ENCODE assay signal across 15 cellular contexts in the genomic region with DNA sequence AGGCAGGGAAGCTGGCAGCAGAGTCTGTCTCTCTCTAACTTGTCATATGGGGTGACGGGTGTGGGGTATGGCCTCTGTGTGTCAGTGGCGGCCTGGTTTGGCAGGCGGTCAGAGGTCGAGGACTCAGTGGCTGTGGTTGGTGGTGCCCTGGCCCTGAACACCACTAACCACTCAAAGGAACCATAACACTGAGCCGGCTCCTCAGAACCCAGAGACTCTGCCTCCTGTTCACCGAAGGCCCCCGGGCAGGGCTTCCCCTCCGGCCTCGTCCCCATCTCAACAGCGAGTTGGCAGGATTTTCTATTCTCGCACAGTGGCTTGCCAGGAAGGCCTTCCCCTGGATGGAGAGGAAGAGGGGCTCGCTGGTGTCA. TPM values are rescaled to one million over a fixed set of nuclear protein-coding genes. Genes with fewer than 3 reads are reported as not detected.
A peak's percentile ranks its signal among the peaks of the same experiment; 100 is the strongest.
DNase-seq lines count a peak whose midpoint lies in the region; ATAC-seq and TF ChIP-seq lines count a peak whose summit lies in the region.
"Had no signal": no experiment of that assay in that cellular context is flagged by ENCODE, and none has a peak within 500 bp of the region (broad histone marks: within the 10 kb centered on the region; RNA-seq: fewer than 3 reads in every experiment).

No MANE protein-coding gene starts in this region.

- H4K20me1 ChIP-seq in smooth muscle cell (ENCODE audit: low read depth) = no peaks in the 10 kb centered on the region

- no peaks in the 10 kb centered on the region for H3K36me3 ChIP-seq in duodenal mucosa (ENCODE audit: control insufficient read depth in 1 of 2, insufficient read depth in 2 of 2, low read length in 2 of 2)
- H3K36me3 ChIP-seq in smooth muscle cell (ENCODE audit: low read depth) = no peaks in the 10 kb centered on the region

- 90% methylated on average over 12 of the region's 12 CpGs for WGBS in smooth muscle cell (ENCODE audit: low lambda C conversion rate)

- H3K27ac ChIP-seq in duodenal mucosa (ENCODE audit: low read depth, low read length) (peak overlapping the region; percentile 50), smooth muscle cell (ENCODE audit: low read depth) (no peak overlapping the region)

- peaks cover 26 to 44% of the 10 kb centered on the region in 2 donors for H3K4me1 ChIP-seq in duodenal mucosa (ENCODE audit: control insufficient read depth in 1 of 2, insufficient read depth in 2 of 2, low read length in 2 of 2)
- no peaks in the 10 kb centered on the region for H3K4me1 ChIP-seq in smooth muscle cell (ENCODE audit: low read depth)

- H3K4me3 ChIP-seq in NB4 (ENCODE audit: low read depth, low read length) (peak overlapping the region; percentile 75), duodenal mucosa (ENCODE audit: low read depth in 1 of 2, low read length in 2 of 2) (peak overlapping the region; percentile 33 to 52), smooth muscle cell (no peak overlapping the region)

- H3K27me3 Mint-ChIP-seq in T-helper 1 cell treated with Interleukin-12 subunit alpha and Interleukin-12 subunit beta and Interleukin-4 antibody, amounts not matched to agents 30 μg/mL and 1 μg/mL, for 36 hours (ENCODE audit: low read depth) = no peaks in the 10 kb centered on the region
- no peaks in the 10 kb centered on the region for H3K27me3 Mint-ChIP-seq in MCF 10A (ENCODE audit: insufficient read depth, unreplicated experiment)

- no peaks in the 10 kb centered on the region for H3K27me3 ChIP-seq in duodenal mucosa (ENCODE audit: control insufficient read depth in 1 of 2, insufficient read depth in 2 of 2, low read length in 2 of 2)
- no peaks in the 10 kb centered on the region for H3K27me3 ChIP-seq in smooth muscle cell (ENCODE audit: low read depth)

- BruUV-seq in MCF 10A (replicated peaks; lab: Mats Ljungman, UMichigan) = no TSS peak

- H3F3A ChIP-seq in smooth muscle cell (ENCODE audit: low read depth) = no peaks in the 10 kb centered on the region

- H3K9me3 ChIP-seq in duodenal mucosa (ENCODE audit: control insufficient read depth in 1 of 2, low read length in 2 of 2) (no peaks in the 10 kb centered on the region), smooth muscle cell (replicated peaks; ENCODE audit: low read depth) (no peaks in the 10 kb centered on the region)

- no peak for ATAC-seq in HG03342 (IDR thresholded peaks at IDR 0.05; ENCODE audit: unreplicated experiment)

- peaks cover 19% of the 10 kb centered on the region for H3K4me1 Mint-ChIP-seq in T-helper 1 cell treated with Interleukin-12 subunit alpha and Interleukin-12 subunit beta and Interleukin-4 antibody, amounts not matched to agents 30 μg/mL and 1 μg/mL, for 36 hours (ENCODE audit: low read depth)
- H3K4me1 Mint-ChIP-seq in MCF 10A (ENCODE audit: insufficient read depth, unreplicated experiment) = no peaks in the 10 kb centered on the region

- CTCF ChIA-PET in MCF 10A (lab: Yijun Ruan, JAX) = interaction anchor here (0.6 to 1.3 kb wide), 3 partner anchors 21 to 70 kb away, joined by 3 to 4 read pairs (median 3); a partner anchor contains a TSS

- no peaks in the 10 kb centered on the region for H3K79me2 ChIP-seq in smooth muscle cell (ENCODE audit: low read depth)

- peak overlapping the region; percentile 40 for H3K4me2 ChIP-seq in smooth muscle cell

- intact Hi-C loops in MCF 10A (cut with micrococcal nuclease) = no loop called here

- TF ChIP-seq CTCF in NB4 (IDR thresholded peaks at IDR 0.05; ENCODE audit: low read depth, low read length) = no peak
- no peak for TF ChIP-seq CTCF in smooth muscle cell (IDR thresholded peaks at IDR 0.05; ENCODE audit: borderline replicate concordance, insufficient read depth, poor library complexity, severe bottlenecking)
- no peak for TF ChIP-seq CTCF in MCF 10A (IDR thresholded peaks at IDR 0.05; ENCODE audit: unreplicated experiment)

- H3K27ac Mint-ChIP-seq in T-helper 1 cell treated with Interleukin-12 subunit alpha and Interleukin-12 subunit beta and Interleukin-4 antibody, amounts not matched to agents 30 μg/mL and 1 μg/mL, for 36 hours = peak overlapping the region; percentile 31
- H3K27ac Mint-ChIP-seq in MCF 10A (ENCODE audit: low read depth, unreplicated experiment) = no peak overlapping the region
- H3K27ac Mint-ChIP-seq: nephron progenitor cell had no signal

- no peaks in the 10 kb centered on the region for H3K36me3 Mint-ChIP-seq in T-helper 1 cell treated with Interleukin-12 subunit alpha and Interleukin-12 subunit beta and Interleukin-4 antibody, amounts not matched to agents 30 μg/mL and 1 μg/mL, for 36 hours (ENCODE audit: low read depth)
- H3K36me3 Mint-ChIP-seq in MCF 10A (ENCODE audit: insufficient read depth, unreplicated experiment) = no peaks in the 10 kb centered on the region

- no peak overlapping the region for H3K4me3 Mint-ChIP-seq in T-helper 1 cell treated with Interleukin-12 subunit alpha and Interleukin-12 subunit beta and Interleukin-4 antibody, amounts not matched to agents 30 μg/mL and 1 μg/mL, for 36 hours
- no peak overlapping the region for H3K4me3 Mint-ChIP-seq in MCF 10A (ENCODE audit: unreplicated experiment)
- H3K4me3 Mint-ChIP-seq: nephron progenitor cell had no signal

- DNase-seq in T-helper 1 cell = no peak
- peak; percentile 45 for DNase-seq in NB4 (ENCODE audit: low read depth)
- DNase-seq in smooth muscle cell (lab: John Stamatoyannopoulos, UW; ENCODE audit: unreplicated experiment) = no peak
- DNase-seq in NCI-H2171 (lab: John Stamatoyannopoulos, UW) = no peak
- DNase-seq in MCF 10A (ENCODE audit: unreplicated experiment) = no peak
- DNase-seq: 8988T; DMS79 treated with DMSO at 0.1 percent for 48 hours; NCI-H146; nephron progenitor cell; stimulated activated CD4-positive, alpha-beta T cell treated with anti-CD3 and anti-CD28 coated beads, Interleukin-15, amount 100 ng/mL, for 24 hours had no signal

- H3K9me3 Mint-ChIP-seq in T-helper 1 cell treated with Interleukin-12 subunit alpha and Interleukin-12 subunit beta and Interleukin-4 antibody, amounts not matched to agents 30 μg/mL and 1 μg/mL, for 36 hours = no peaks in the 10 kb centered on the region
- no peaks in the 10 kb centered on the region for H3K9me3 Mint-ChIP-seq in MCF 10A (ENCODE audit: unreplicated experiment)
- H3K9me3 Mint-ChIP-seq: nephron progenitor cell had no signal

- H3K9ac ChIP-seq in duodenal mucosa (ENCODE audit: low read depth in 1 of 2, low read length in 2 of 2) (peak overlapping the region; percentile 49 to 64), smooth muscle cell (ENCODE audit: low read depth) (no peak overlapping the region)

- POLR2A ChIA-PET in MCF 10A (lab: Yijun Ruan, JAX) = no interaction called here

- no peak overlapping the region for H2AFZ ChIP-seq in smooth muscle cell (ENCODE audit: low read depth)

- no peak for TF ChIP-seq POLR2A in NB4 (IDR thresholded peaks at IDR 0.05; ENCODE audit: extremely low read depth, insufficient read length)

RNA-seq across cellular contexts. Expression of a gene that starts 0.6 kb away (rescaled TPM):
- total RNA-seq in smooth muscle cell = 1.3 and 2.4 TPM in 2 replicates
- 0.47 and 3.2 TPM in 2 replicates for polyA plus RNA-seq in smooth muscle cell
- not detected in 2 replicates for total RNA-seq in MCF 10A (2022)
- total RNA-seq: activated CD8-positive, alpha-beta memory T cell treated with anti-CD3 and anti-CD28 coated beads for 36 hours; epithelial cell of proximal tubule had no signal

RNA-seq across cellular contexts. Expression of a gene that starts 22.8 kb away (rescaled TPM):
- total RNA-seq in smooth muscle cell = 6.3 and 8.8 TPM in 2 replicates
- polyA plus RNA-seq in smooth muscle cell = 7.7 and 8.1 TPM in 2 replicates
- total RNA-seq in MCF 10A (2022) = 3.8 and 4.3 TPM in 2 replicates

RNA-seq across cellular contexts. Expression of a gene that starts 48.6 kb away (rescaled TPM):
- total RNA-seq in smooth muscle cell (2.9 and 4.2 TPM in 2 replicates), MCF 10A (2022) (not detected in 2 replicates)
- polyA plus RNA-seq in smooth muscle cell = 4.7 and 7.8 TPM in 2 replicates
